Comparison of ENCODE assay signal across 26 cellular contexts in genomic region chr1:57536749-57537423, GRCh38.
DNase-seq lines count a peak whose midpoint lies in the region; ATAC-seq, FAIRE-seq and TF ChIP-seq lines count a peak whose summit lies in the region.
"Had no signal": no experiment of that assay in that cellular context is flagged by ENCODE, and none has a peak within 500 bp of the region (broad histone marks: within the 10 kb centered on the region; RNA-seq: fewer than 3 reads in every experiment).

No MANE protein-coding gene starts in this region.

- whole genome bisulfite sequencing in HepG2 (ENCODE audit: low lambda C conversion rate) = 9% methylated on average over 5 of the region's 5 CpGs
- 78% methylated on average over 5 of the region's 5 CpGs for WGBS in right lobe of liver (ENCODE audit: insufficient coverage, low coverage, low lambda C conversion rate, missing lambda C conversion rate)
- WGBS in sigmoid colon, 2 donors = 73 to 82% methylated on average over 5 of the region's 5 CpGs

- peaks cover 3% of the 10 kb centered on the region for H3K9me3 Mint-ChIP-seq in progenitor cell of endocrine pancreas (ENCODE audit: low read depth)
- H3K9me3 Mint-ChIP-seq in activated CD4-positive, alpha-beta memory T cell treated with anti-CD3 and anti-CD28 coated beads, Interleukin-2, amount 10 ng/mL, durations not matched to agents 7 days and 5 days = no peaks in the 10 kb centered on the region
- H3K9me3 Mint-ChIP-seq: CD4-positive, alpha-beta T cell had no signal

- H3K79me2 ChIP-seq in HepG2 (ENCODE audit: insufficient read depth, low read length) = no peaks in the 10 kb centered on the region

- no peaks in the 10 kb centered on the region for H3K36me3 Mint-ChIP-seq in progenitor cell of endocrine pancreas (ENCODE audit: insufficient read depth)
- H3K36me3 Mint-ChIP-seq in activated CD4-positive, alpha-beta memory T cell treated with anti-CD3 and anti-CD28 coated beads, Interleukin-2, amount 10 ng/mL, durations not matched to agents 7 days and 5 days (ENCODE audit: low read depth) = no peaks in the 10 kb centered on the region
- H3K36me3 Mint-ChIP-seq: CD14-positive monocyte; CD8-positive, alpha-beta memory T cell had no signal

- no peak for TF ChIP-seq EP300 in HepG2 (IDR thresholded peaks at IDR 0.05; ENCODE audit: low read depth in 2 of 2, low read length in 2 of 2)
- no peak for TF ChIP-seq EP300 in HepG2 (CRISPR knock-in tag; IDR thresholded peaks at IDR 0.05; ENCODE audit: borderline replicate concordance)
- no peak for TF ChIP-seq EP300 in sigmoid colon (IDR thresholded peaks at IDR 0.05)

- CTCF ChIA-PET in HepG2 (lab: Yijun Ruan, JAX; ENCODE audit: low intra/inter-chr PET ratio, low total read pairs) = no interaction called here
- CTCF ChIA-PET in activated CD4-positive, alpha-beta memory T cell treated with anti-CD3 and anti-CD28 coated beads, Interleukin-2, amount 10 ng/mL, durations not matched to agents 7 days and 5 days (lab: Charles Lee) = no interaction called here

- no peak for FAIRE-seq in HepG2 (lab: Jason Lieb, UNC)
- FAIRE-seq: A549, D721Med, GM12878, H1 had no signal

- H3K4me1 Mint-ChIP-seq in progenitor cell of endocrine pancreas (ENCODE audit: low read depth) = peaks cover 5% of the 10 kb centered on the region
- no peaks in the 10 kb centered on the region for H3K4me1 Mint-ChIP-seq in activated CD4-positive, alpha-beta memory T cell treated with anti-CD3 and anti-CD28 coated beads, Interleukin-2, amount 10 ng/mL, durations not matched to agents 7 days and 5 days
- H3K4me1 Mint-ChIP-seq: CD14-positive monocyte; CD8-positive, alpha-beta memory T cell had no signal

- H3K4me3 ChIP-seq in HepG2 (replicated peaks in 1 of 3; ENCODE audit: insufficient read depth in 1 of 3, low read depth in 2 of 3, low read length in 3 of 3) = no peak overlapping the region
- no peak overlapping the region for H3K4me3 ChIP-seq in right lobe of liver
- no peak overlapping the region for H3K4me3 ChIP-seq in epithelial cell of esophagus (ENCODE audit: low read length)
- H3K4me3 ChIP-seq in gastrocnemius medialis = no peak overlapping the region
- no peak overlapping the region for H3K4me3 ChIP-seq in SJCRH30
- H3K4me3 ChIP-seq in sigmoid colon = no peak overlapping the region
- H3K4me3 ChIP-seq: A549; BLaER1 treated with 17β-estradiol and CSF1 and Interleukin-3, amounts not matched to agents 10 nM and 100 nM; GM12878 had no signal

- H3K27ac ChIP-seq in HepG2 (ENCODE audit: extremely low read length, insufficient read depth, low read length) = no peak overlapping the region
- H3K27ac ChIP-seq in right lobe of liver = no peak overlapping the region
- peak overlapping the region in 2 of 4 donors; percentile 6 to 54 for H3K27ac ChIP-seq in gastrocnemius medialis
- H3K27ac ChIP-seq in SJCRH30 = no peak overlapping the region
- H3K27ac ChIP-seq in sigmoid colon = no peak overlapping the region
- H3K27ac ChIP-seq: A549; BLaER1 treated with 17β-estradiol and CSF1 and Interleukin-3, amounts not matched to agents 10 nM and 100 nM had no signal

- H3K27ac Mint-ChIP-seq in progenitor cell of endocrine pancreas = peak overlapping the region; percentile 45
- no peak overlapping the region for H3K27ac Mint-ChIP-seq in activated CD4-positive, alpha-beta memory T cell treated with anti-CD3 and anti-CD28 coated beads, Interleukin-2, amount 10 ng/mL, durations not matched to agents 7 days and 5 days
- H3K27ac Mint-ChIP-seq: CD14-positive monocyte; CD4-positive, alpha-beta T cell; CD8-positive, alpha-beta memory T cell had no signal

- no peak for TF ChIP-seq RAD21 in HepG2 (CRISPR knock-in tag; IDR thresholded peaks at IDR 0.05)

- no peak overlapping the region for H3K9ac ChIP-seq in HepG2 (ENCODE audit: insufficient read depth, low read depth, low read length)
- H3K9ac ChIP-seq: BLaER1 treated with 17β-estradiol and CSF1 and Interleukin-3, amounts not matched to agents 10 nM and 100 nM had no signal

- no peaks in the 10 kb centered on the region for H3K27me3 ChIP-seq in HepG2 (ENCODE audit: control insufficient read depth in 1 of 2, insufficient read depth in 2 of 2, low read length in 2 of 2)
- H3K27me3 ChIP-seq in right lobe of liver = no peaks in the 10 kb centered on the region
- H3K27me3 ChIP-seq in gastrocnemius medialis = no peaks in the 10 kb centered on the region
- no peaks in the 10 kb centered on the region for H3K27me3 ChIP-seq in SJCRH30
- H3K27me3 ChIP-seq in sigmoid colon = no peaks in the 10 kb centered on the region
- H3K27me3 ChIP-seq: BE2C; BLaER1 treated with 17β-estradiol and CSF1 and Interleukin-3, amounts not matched to agents 10 nM and 100 nM had no signal

- H3K4me3 Mint-ChIP-seq in progenitor cell of endocrine pancreas (ENCODE audit: low read depth) = no peak overlapping the region
- no peak overlapping the region for H3K4me3 Mint-ChIP-seq in activated CD4-positive, alpha-beta memory T cell treated with anti-CD3 and anti-CD28 coated beads, Interleukin-2, amount 10 ng/mL, durations not matched to agents 7 days and 5 days
- H3K4me3 Mint-ChIP-seq: CD14-positive monocyte; CD4-positive, alpha-beta T cell; CD8-positive, alpha-beta memory T cell had no signal

- in situ Hi-C loops in HepG2 (cut with HindIII; ENCODE audit: extremely low pct_ligation_motif_present, low pct_unique_long_range_greater_than_20kb) (no loop called here), gastrocnemius medialis (cut with MboI; ENCODE audit: low sequenced_read_pairs in 4 of 4) (no loop called here)

- H3K27me3 Mint-ChIP-seq in progenitor cell of endocrine pancreas = no peaks in the 10 kb centered on the region
- H3K27me3 Mint-ChIP-seq in activated CD4-positive, alpha-beta memory T cell treated with anti-CD3 and anti-CD28 coated beads, Interleukin-2, amount 10 ng/mL, durations not matched to agents 7 days and 5 days = no peaks in the 10 kb centered on the region
- H3K27me3 Mint-ChIP-seq: CD4-positive, alpha-beta T cell; CD8-positive, alpha-beta memory T cell had no signal

- no peak overlapping the region for H3K4me2 ChIP-seq in HepG2 (ENCODE audit: low read depth, low read length)
- H3K4me2 ChIP-seq: A549; BLaER1 treated with 17β-estradiol and CSF1 and Interleukin-3, amounts not matched to agents 10 nM and 100 nM had no signal

- POLR2A ChIA-PET in HepG2 (lab: Yijun Ruan, JAX) = no interaction called here
- POLR2A ChIA-PET in activated CD4-positive, alpha-beta memory T cell treated with anti-CD3 and anti-CD28 coated beads, Interleukin-2, amount 10 ng/mL, durations not matched to agents 7 days and 5 days (lab: Charles Lee) = no interaction called here

- no peaks in the 10 kb centered on the region for H3K9me3 ChIP-seq in HepG2 (ENCODE audit: low read length)
- H3K9me3 ChIP-seq in right lobe of liver = no peaks in the 10 kb centered on the region
- H3K9me3 ChIP-seq in gastrocnemius medialis = no peaks in the 10 kb centered on the region
- H3K9me3 ChIP-seq in SJCRH30 (replicated peaks) = no peaks in the 10 kb centered on the region
- H3K9me3 ChIP-seq in sigmoid colon = no peaks in the 10 kb centered on the region
- H3K9me3 ChIP-seq: A549, BE2C had no signal

- no peak for TF ChIP-seq CTCF in HepG2 (CRISPR knock-in tag; IDR thresholded peaks at IDR 0.05)
- TF ChIP-seq CTCF in right lobe of liver (IDR thresholded peaks at IDR 0.05) = no peak
- no peak for TF ChIP-seq CTCF in epithelial cell of esophagus (IDR thresholded peaks at IDR 0.05; ENCODE audit: insufficient read depth, low read depth, low read length, missing control alignments)
- TF ChIP-seq CTCF in progenitor cell of endocrine pancreas (IDR thresholded peaks at IDR 0.05; ENCODE audit: unreplicated experiment) = no peak
- TF ChIP-seq CTCF in gastrocnemius medialis (IDR thresholded peaks at IDR 0.05 in 4 of 5, conservative IDR thresholded peaks at IDR 0.05 in 1 of 5) = no peak
- no peak for TF ChIP-seq CTCF in sigmoid colon (IDR thresholded peaks at IDR 0.05)

- H3K4me1 ChIP-seq in HepG2 (ENCODE audit: insufficient read depth, low read length) = no peaks in the 10 kb centered on the region
- H3K4me1 ChIP-seq in right lobe of liver = no peaks in the 10 kb centered on the region
- H3K4me1 ChIP-seq in gastrocnemius medialis = peaks cover 5 to 16% of the 10 kb centered on the region in 2 donors
- no peaks in the 10 kb centered on the region for H3K4me1 ChIP-seq in SJCRH30
- H3K4me1 ChIP-seq in sigmoid colon = no peaks in the 10 kb centered on the region
- H3K4me1 ChIP-seq: A549; BE2C; BLaER1 treated with 17β-estradiol and CSF1 and Interleukin-3, amounts not matched to agents 10 nM and 100 nM had no signal

- TF ChIP-seq POLR2A in HepG2 (IDR thresholded peaks at IDR 0.05; ENCODE audit: insufficient read depth in 1 of 2, low read depth in 2 of 2, low read length in 2 of 2) (no peak), right lobe of liver (IDR thresholded peaks at IDR 0.05) (no peak), gastrocnemius medialis (IDR thresholded peaks at IDR 0.05) (no peak), sigmoid colon (IDR thresholded peaks at IDR 0.05) (no peak)

- BruUV-seq in HepG2 (replicated peaks; lab: Mats Ljungman, UMichigan) = no TSS peak

- no peak overlapping the region for H2AFZ ChIP-seq in HepG2 (ENCODE audit: low read length)

- intact Hi-C loops in HepG2 (cut with micrococcal nuclease; ENCODE audit: unreplicated experiment) (no loop called here), right lobe of liver (cut with DNase I) (no loop called here), gastrocnemius medialis (cut with DNase I; ENCODE audit: low total_unique reads) (no loop called here), sigmoid colon (cut with DNase I) (no loop called here)

- H3K36me3 ChIP-seq in HepG2 (replicated peaks in 1 of 2; ENCODE audit: control insufficient read depth in 1 of 2, insufficient read depth in 2 of 2, low read length in 2 of 2) (no peaks in the 10 kb centered on the region), right lobe of liver (no peaks in the 10 kb centered on the region), gastrocnemius medialis (no peaks in the 10 kb centered on the region), SJCRH30 (no peaks in the 10 kb centered on the region), sigmoid colon (no peaks in the 10 kb centered on the region)
- H3K36me3 ChIP-seq: BE2C; BLaER1 treated with 17β-estradiol and CSF1 and Interleukin-3, amounts not matched to agents 10 nM and 100 nM had no signal

- H4K20me1 ChIP-seq in HepG2 (ENCODE audit: insufficient read depth, low read length) = no peaks in the 10 kb centered on the region
- H4K20me1 ChIP-seq: BLaER1 treated with 17β-estradiol and CSF1 and Interleukin-3, amounts not matched to agents 10 nM and 100 nM had no signal

- no peak for ATAC-seq in HepG2
- no peak for ATAC-seq in right lobe of liver
- peak; percentile 88 to 93 for ATAC-seq in gastrocnemius medialis
- ATAC-seq: A549, GM12878 had no signal

- no peak for DNase-seq in HepG2 (ENCODE audit: low spot score)
- no peak for DNase-seq in right lobe of liver
- peak; percentile 4 for DNase-seq in epithelial cell of esophagus (ENCODE audit: low read depth)
- no peak for DNase-seq in progenitor cell of endocrine pancreas (ENCODE audit: low spot score, unreplicated experiment)
- peak in 1 of 2 donors; percentile 34 for DNase-seq in gastrocnemius medialis
- no peak for DNase-seq in SJCRH30
- no peak for DNase-seq in sigmoid colon
- no peak for DNase-seq in activated CD4-positive, alpha-beta memory T cell treated with anti-CD3 and anti-CD28 coated beads, Interleukin-2, amount 10 ng/mL, durations not matched to agents 7 days and 5 days
- DNase-seq: 8988T; ACHN; AML-193; BE2C; CD4-positive, alpha-beta T cell; CD8-positive, alpha-beta memory T cell; DMS 273 treated with DMSO at 0.1 percent for 48 hours; DMS79; EL; GDM1; H7; HCEC 1CT had no signal

Comparison
In these comparisons a context has a peak if more than half of its experiments do, and no peak if none do; other contexts are left out.
1. ATAC-seq: peak in gastrocnemius medialis (2 of 2); none in HepG2 (single experiment) and right lobe of liver (0 of 4).